In the genomic region with DNA sequence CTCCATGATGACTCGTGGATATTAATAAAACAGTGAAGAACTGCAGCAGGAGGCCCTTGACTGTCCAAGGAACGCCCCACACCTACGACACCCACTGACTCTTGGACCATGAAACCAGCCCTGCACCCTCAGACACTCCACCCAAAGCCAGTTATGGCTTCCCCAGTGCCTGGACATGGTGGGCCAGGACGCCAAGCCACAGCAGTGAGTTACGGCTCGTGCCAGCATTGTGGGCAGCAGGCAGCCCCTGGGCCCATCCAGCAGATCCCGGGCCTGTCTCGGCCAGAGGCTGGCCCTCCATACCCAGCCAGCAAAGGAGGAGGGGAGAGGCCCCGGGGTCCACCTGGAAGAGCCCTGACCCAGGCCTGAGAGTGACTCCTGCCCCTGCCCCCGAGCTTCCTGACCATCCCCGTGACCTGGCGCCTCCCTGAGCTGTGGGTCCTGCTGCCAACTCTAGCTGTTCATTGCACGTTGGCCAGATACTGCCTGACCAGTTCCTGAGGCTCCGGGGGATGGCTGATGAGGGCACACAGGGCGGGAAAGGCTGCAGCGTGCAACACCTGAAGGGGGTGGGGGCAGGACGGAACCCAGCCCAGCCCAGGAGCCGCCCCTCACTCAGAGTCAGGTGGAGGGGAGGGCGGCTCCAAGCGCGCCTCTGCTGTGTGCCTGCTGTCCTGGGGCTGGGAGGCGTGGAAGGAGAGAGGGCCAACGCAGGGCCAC, we compare ENCODE assay signal across 11 cellular contexts. TPM values are rescaled to one million over a fixed set of nuclear protein-coding genes. Genes with fewer than 3 reads are reported as not detected.
DNase-seq lines count a peak whose midpoint lies in the region; ATAC-seq, FAIRE-seq and TF ChIP-seq lines count a peak whose summit lies in the region.
"Had no signal": no experiment of that assay in that cellular context is flagged by ENCODE, and none has a peak within 500 bp of the region (broad histone marks: within the 10 kb centered on the region; RNA-seq: fewer than 3 reads in every experiment).

No MANE protein-coding gene starts in this region.

- POLR2A ChIA-PET in WTC11 (lab: Charles Lee) = no interaction called here
- POLR2A ChIA-PET in CD4-positive, alpha-beta T cell (lab: Charles Lee) = no interaction called here

- peaks cover 51% of the 10 kb centered on the region for H3K4me1 ChIP-seq in left ventricle myocardium inferior
- H3K4me1 ChIP-seq in pancreas = peaks cover 0 to 10% (median 0%) of the 10 kb centered on the region in 3 donors

- intact Hi-C loops in left ventricle myocardium inferior (cut with micrococcal nuclease) = no loop called here
- intact Hi-C loops in pancreas (cut with DNase I) = no loop called here
- intact Hi-C loops in CD4-positive, alpha-beta T cell (cut with DNase I, micrococcal nuclease) = no loop called here

- H3K27ac Mint-ChIP-seq in WTC11 = no peak overlapping the region
- no peak overlapping the region for H3K27ac Mint-ChIP-seq in CD4-positive, alpha-beta T cell
- H3K27ac Mint-ChIP-seq: activated CD4-positive, alpha-beta T cell treated with anti-CD3 and anti-CD28 coated beads for 36 hours had no signal

- H3K36me3 ChIP-seq in left ventricle myocardium inferior (no peaks in the 10 kb centered on the region), pancreas (no peaks in the 10 kb centered on the region)

- H3K9me3 ChIP-seq in left ventricle myocardium inferior (replicated peaks) = no peaks in the 10 kb centered on the region
- H3K9me3 ChIP-seq in pancreas = no peaks in the 10 kb centered on the region
- no peaks in the 10 kb centered on the region for H3K9me3 ChIP-seq in CD4-positive, alpha-beta T cell (ENCODE audit: control insufficient read depth, low read length)

- ATAC-seq in WTC11 (peak; percentile 62), pancreas (peak; percentile 10 to 64 (median 44)), HG03439 (IDR thresholded peaks at IDR 0.05; ENCODE audit: unreplicated experiment) (no peak), HG03571 (IDR thresholded peaks at IDR 0.05; ENCODE audit: unreplicated experiment) (no peak)
- no peak for ATAC-seq in CD4-positive, alpha-beta T cell (ENCODE audit: poor library complexity)
- ATAC-seq: activated CD4-positive, alpha-beta T cell treated with anti-CD3 and anti-CD28 coated beads for 36 hours had no signal

- WGBS in pancreas, 2 donors = 52 to 58% methylated on average over 22 to 23 of the region's 23 CpGs

- peaks cover 5% of the 10 kb centered on the region for H3K27me3 Mint-ChIP-seq in WTC11 (ENCODE audit: low read depth)
- H3K27me3 Mint-ChIP-seq in CD4-positive, alpha-beta T cell = peaks cover 29% of the 10 kb centered on the region

- peak; percentile 71 for DNase-seq in WTC11 (ENCODE audit: low spot score)
- DNase-seq in left ventricle myocardium inferior = no peak
- peak in 4 of 6 donors; percentile 42 to 77 (median 62) for DNase-seq in pancreas
- DNase-seq in NCI-H1417 (lab: John Stamatoyannopoulos, UW) = no peak
- no peak for DNase-seq in CD4-positive, alpha-beta T cell

- peaks cover 5% of the 10 kb centered on the region for H3K27me3 ChIP-seq in left ventricle myocardium inferior (ENCODE audit: low read depth)
- no peaks in the 10 kb centered on the region for H3K27me3 ChIP-seq in pancreas
- peaks cover 6% of the 10 kb centered on the region for H3K27me3 ChIP-seq in CD4-positive, alpha-beta T cell (ENCODE audit: control insufficient read depth, insufficient read depth, low read length)

- FAIRE-seq in pancreas (lab: Jason Lieb, UNC) = no peak

- peaks cover 23% of the 10 kb centered on the region for H3K4me1 Mint-ChIP-seq in WTC11
- H3K4me1 Mint-ChIP-seq in CD4-positive, alpha-beta T cell (ENCODE audit: low read depth) = no peaks in the 10 kb centered on the region
- H3K4me1 Mint-ChIP-seq: activated CD4-positive, alpha-beta T cell treated with anti-CD3 and anti-CD28 coated beads for 36 hours had no signal

- TF ChIP-seq CTCF in C4-2B (conservative IDR thresholded peaks at IDR 0.05) (no peak), WTC11 (IDR thresholded peaks at IDR 0.05) (no peak), left ventricle myocardium inferior (IDR thresholded peaks at IDR 0.05; ENCODE audit: borderline replicate concordance) (no peak), pancreas (IDR thresholded peaks at IDR 0.05) (no peak)
- TF ChIP-seq CTCF in CD4-positive, alpha-beta T cell (IDR thresholded peaks at IDR 0.05) = no peak

- CTCF ChIA-PET in WTC11 (lab: Charles Lee) = interaction anchor here (1.9 kb wide), 1 partner anchor 12 kb away, joined by 6 read pairs; no protein-coding TSS in a partner anchor
- CTCF ChIA-PET in CD4-positive, alpha-beta T cell (lab: Charles Lee) = no interaction called here

- no peaks in the 10 kb centered on the region for H3K36me3 Mint-ChIP-seq in WTC11
- no peaks in the 10 kb centered on the region for H3K36me3 Mint-ChIP-seq in CD4-positive, alpha-beta T cell (ENCODE audit: low read depth)

- peak overlapping the region; percentile 47 for H3K4me3 Mint-ChIP-seq in WTC11
- H3K4me3 Mint-ChIP-seq in CD4-positive, alpha-beta T cell = no peak overlapping the region
- H3K4me3 Mint-ChIP-seq: activated CD4-positive, alpha-beta T cell treated with anti-CD3 and anti-CD28 coated beads for 36 hours had no signal

- H3K27ac ChIP-seq in C4-2B (peak overlapping the region; percentile 99), left ventricle myocardium inferior (replicated peaks) (peak overlapping the region; percentile 87), pancreas (peak overlapping the region; percentile 68 to 82 (median 74))
- no peak overlapping the region for H3K27ac ChIP-seq in CD4-positive, alpha-beta T cell (ENCODE audit: low read depth, low read length)

- H3K4me3 ChIP-seq in left ventricle myocardium inferior (peak overlapping the region; percentile 74), pancreas (peak overlapping the region in 3 of 4 donors; percentile 23 to 44 (median 37))

- H3K9me3 Mint-ChIP-seq in WTC11 = no peaks in the 10 kb centered on the region
- no peaks in the 10 kb centered on the region for H3K9me3 Mint-ChIP-seq in CD4-positive, alpha-beta T cell

TF ChIP-seq in WTC11, 78 proteins besides CTCF, POLR2A, EP300 and RAD21 (continues in another document):
- TF ChIP-seq, protein P1, sequence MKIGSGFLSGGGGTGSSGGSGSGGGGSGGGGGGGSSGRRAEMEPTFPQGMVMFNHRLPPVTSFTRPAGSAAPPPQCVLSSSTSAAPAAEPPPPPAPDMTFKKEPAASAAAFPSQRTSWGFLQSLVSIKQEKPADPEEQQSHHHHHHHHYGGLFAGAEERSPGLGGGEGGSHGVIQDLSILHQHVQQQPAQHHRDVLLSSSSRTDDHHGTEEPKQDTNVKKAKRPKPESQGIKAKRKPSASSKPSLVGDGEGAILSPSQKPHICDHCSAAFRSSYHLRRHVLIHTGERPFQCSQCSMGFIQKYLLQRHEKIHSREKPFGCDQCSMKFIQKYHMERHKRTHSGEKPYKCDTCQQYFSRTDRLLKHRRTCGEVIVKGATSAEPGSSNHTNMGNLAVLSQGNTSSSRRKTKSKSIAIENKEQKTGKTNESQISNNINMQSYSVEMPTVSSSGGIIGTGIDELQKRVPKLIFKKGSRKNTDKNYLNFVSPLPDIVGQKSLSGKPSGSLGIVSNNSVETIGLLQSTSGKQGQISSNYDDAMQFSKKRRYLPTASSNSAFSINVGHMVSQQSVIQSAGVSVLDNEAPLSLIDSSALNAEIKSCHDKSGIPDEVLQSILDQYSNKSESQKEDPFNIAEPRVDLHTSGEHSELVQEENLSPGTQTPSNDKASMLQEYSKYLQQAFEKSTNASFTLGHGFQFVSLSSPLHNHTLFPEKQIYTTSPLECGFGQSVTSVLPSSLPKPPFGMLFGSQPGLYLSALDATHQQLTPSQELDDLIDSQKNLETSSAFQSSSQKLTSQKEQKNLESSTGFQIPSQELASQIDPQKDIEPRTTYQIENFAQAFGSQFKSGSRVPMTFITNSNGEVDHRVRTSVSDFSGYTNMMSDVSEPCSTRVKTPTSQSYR (CRISPR knock-in tag; IDR thresholded peaks at IDR 0.05) = 0 out of 2 replicates have a peak, but pooled peaks have one; percentile 73
- TF ChIP-seq ESRRA (CRISPR knock-in tag; IDR thresholded peaks at IDR 0.05; ENCODE audit: borderline replicate concordance) (no peak; the same call in 1 of the 2 replicates), ZNF317 (CRISPR knock-in tag; IDR thresholded peaks at IDR 0.05; ENCODE audit: borderline replicate concordance, low read depth) (no peak), EMX1 (CRISPR knock-in tag; IDR thresholded peaks at IDR 0.05) (no peak)

RNA-seq across cellular contexts. Expression of a gene that starts 0.8 kb away (rescaled TPM):
- total RNA-seq in WTC11 (2021) = 5.8 to 6.8 TPM (median 6.7 TPM) in 3 replicates
- total RNA-seq in left ventricle myocardium inferior = 12.0 TPM
- total RNA-seq in pancreas = 1 to 10 TPM; 3.3 to 9.0 (median 5.5) TPM
- 10 to 100 TPM; 14.3 to 20.8 TPM for polyA plus RNA-seq in pancreas
- total RNA-seq in CD4-positive, alpha-beta T cell = under 1 TPM; 0.22 to 0.91 TPM
- total RNA-seq: Daoy, myocyte had no signal

RNA-seq across cellular contexts. Expression of a gene that starts 13.8 kb away (rescaled TPM):
- total RNA-seq in WTC11 (2021) = 12.1 to 22.2 TPM (median 14.8 TPM) in 3 replicates
- total RNA-seq in left ventricle myocardium inferior = 4.5 TPM
- 1 to 10 TPM; 4.0 to 9.0 (median 5.2) TPM for total RNA-seq in pancreas
- polyA plus RNA-seq in pancreas = 10 to 100 TPM; 19.4 to 29.3 TPM
- 10 to 100 TPM; 25.3 to 29.2 TPM for total RNA-seq in CD4-positive, alpha-beta T cell

RNA-seq across cellular contexts. Expression of a gene that starts 14.1 kb away (rescaled TPM):
- total RNA-seq in WTC11 (2021) (458 to 478 TPM (median 468 TPM) in 3 replicates), left ventricle myocardium inferior (914 TPM), pancreas (100 to 1,000 TPM in 5 of 6 donors, 10 to 100 TPM in 1; 88.4 to 131 (median 111) TPM)
- polyA plus RNA-seq in pancreas = 100 to 1,000 TPM; 310 to 318 TPM
- 100 to 1,000 TPM; 109 to 126 TPM for total RNA-seq in CD4-positive, alpha-beta T cell

RNA-seq across cellular contexts. Expression of a gene that starts 17.5 kb away (rescaled TPM):
- total RNA-seq in WTC11 (2021) (59.2 to 65.7 TPM (median 62.8 TPM) in 3 replicates), left ventricle myocardium inferior (21.5 TPM), pancreas (10 to 100 TPM; 12.3 to 34.3 (median 14.3) TPM)
- 10 to 100 TPM; 43.3 to 66.8 TPM for polyA plus RNA-seq in pancreas
- 10 to 100 TPM; 45.1 to 48.6 TPM for total RNA-seq in CD4-positive, alpha-beta T cell

Comparison
In these comparisons a context has a peak if more than half of its experiments do, and no peak if none do; other contexts are left out.
1. ATAC-seq: peak in WTC11 (single experiment) and pancreas (4 of 4); none in HG03439 (single experiment), HG03571 (single experiment) and CD4-positive, alpha-beta T cell (single experiment).
2. DNase-seq: peak in WTC11 (single experiment) and pancreas (4 of 6); none in left ventricle myocardium inferior (single experiment), NCI-H1417 (0 of 3) and CD4-positive, alpha-beta T cell (0 of 10).